In genomic region chr1:109739738-109740614, GRCh38 we compare ENCODE assay signal across 1 cellular context.
TF ChIP-seq lines count a peak whose summit lies in the region.

No MANE protein-coding gene starts in this region.

TF ChIP-seq in HepG2, 621 proteins besides CTCF, POLR2A, EP300 and RAD21 (continued from another document and continues in another):
- no peak for TF ChIP-seq ZHX2 (IDR thresholded peaks at IDR 0.05; ENCODE audit: low read depth)
- no peak for TF ChIP-seq ZHX2 (CRISPR knock-in tag; IDR thresholded peaks at IDR 0.05; ENCODE audit: borderline replicate concordance)
- TF ChIP-seq ZNF281 (CRISPR knock-in tag; IDR thresholded peaks at IDR 0.05; ENCODE audit: borderline replicate concordance), result no peak
- TF ChIP-seq ZNF576 (CRISPR knock-in tag; IDR thresholded peaks at IDR 0.05), result no peak
- TF ChIP-seq SNAI1 (CRISPR knock-in tag; IDR thresholded peaks at IDR 0.05; ENCODE audit: borderline replicate concordance), result no peak
- TF ChIP-seq ZNF615 (CRISPR knock-in tag; IDR thresholded peaks at IDR 0.05; ENCODE audit: borderline replicate concordance), result no peak
- peak; percentile 11; the same call in 1 of the 2 replicates for TF ChIP-seq ZNF292 (CRISPR knock-in tag; IDR thresholded peaks at IDR 0.05; ENCODE audit: borderline replicate concordance, low read depth)
- TF ChIP-seq FOXA3 (CRISPR knock-in tag; IDR thresholded peaks at IDR 0.05), result peak; percentile 21; the same call in 1 of the 2 replicates
- no peak for TF ChIP-seq ESRRA (CRISPR knock-in tag; IDR thresholded peaks at IDR 0.05; ENCODE audit: low read depth)
- TF ChIP-seq ARID5B (CRISPR knock-in tag; IDR thresholded peaks at IDR 0.05), result no peak
- peak; percentile 79; the same call in 1 of the 2 replicates for TF ChIP-seq TFDP2 (CRISPR knock-in tag; IDR thresholded peaks at IDR 0.05)
- TF ChIP-seq TFDP1 (CRISPR knock-in tag; IDR thresholded peaks at IDR 0.05; ENCODE audit: borderline replicate concordance), result peak; percentile 26; the same call in 1 of the 2 replicates
- TF ChIP-seq ZNF24 (IDR thresholded peaks at IDR 0.05), result no peak
- 0 out of 2 replicates have a peak, but pooled peaks have one; percentile 58 for TF ChIP-seq SNAPC2 (CRISPR knock-in tag; IDR thresholded peaks at IDR 0.05)
- no peak for TF ChIP-seq RCOR2 (CRISPR knock-in tag; IDR thresholded peaks at IDR 0.05)
- TF ChIP-seq ZMAT3 (CRISPR knock-in tag; conservative IDR thresholded peaks at IDR 0.05), result peak; percentile 1; the same call in 1 of the 2 replicates
- no peak for TF ChIP-seq HNRNPL (IDR thresholded peaks at IDR 0.05; ENCODE audit: low read depth, low read length)
- no peak for TF ChIP-seq MNT (IDR thresholded peaks at IDR 0.05)
- peak; percentile 89; the same call in 1 of the 2 replicates for TF ChIP-seq ZBTB4 (CRISPR knock-in tag; IDR thresholded peaks at IDR 0.05; ENCODE audit: borderline replicate concordance)
- TF ChIP-seq ZSCAN5A (CRISPR knock-in tag; IDR thresholded peaks at IDR 0.05; ENCODE audit: borderline replicate concordance), result peak; percentile 71; the same call in 1 of the 2 replicates
- TF ChIP-seq FOXA1 (IDR thresholded peaks at IDR 0.05), result no peak
- TF ChIP-seq FOXA1 (CRISPR knock-in tag; IDR thresholded peaks at IDR 0.05), result no peak
- TF ChIP-seq ZNF530 (CRISPR knock-in tag; IDR thresholded peaks at IDR 0.05; ENCODE audit: low read depth), result no peak
- TF ChIP-seq U2AF1 (optimal IDR thresholded peaks at IDR 0.05; ENCODE audit: low read depth, low read length), result no peak
- no peak for TF ChIP-seq ATF5 (CRISPR knock-in tag; IDR thresholded peaks at IDR 0.05; ENCODE audit: low read depth)
- no peak for TF ChIP-seq GMEB2 (CRISPR knock-in tag; IDR thresholded peaks at IDR 0.05; ENCODE audit: low read depth)
- TF ChIP-seq SP4 (CRISPR knock-in tag; IDR thresholded peaks at IDR 0.05), result peak; percentile 82
- no peak for TF ChIP-seq TCF12 (IDR thresholded peaks at IDR 0.05)
- no peak for TF ChIP-seq TCF12 (CRISPR knock-in tag; IDR thresholded peaks at IDR 0.05)
